ENCODE assay signal across 15 cellular contexts in the genomic region with DNA sequence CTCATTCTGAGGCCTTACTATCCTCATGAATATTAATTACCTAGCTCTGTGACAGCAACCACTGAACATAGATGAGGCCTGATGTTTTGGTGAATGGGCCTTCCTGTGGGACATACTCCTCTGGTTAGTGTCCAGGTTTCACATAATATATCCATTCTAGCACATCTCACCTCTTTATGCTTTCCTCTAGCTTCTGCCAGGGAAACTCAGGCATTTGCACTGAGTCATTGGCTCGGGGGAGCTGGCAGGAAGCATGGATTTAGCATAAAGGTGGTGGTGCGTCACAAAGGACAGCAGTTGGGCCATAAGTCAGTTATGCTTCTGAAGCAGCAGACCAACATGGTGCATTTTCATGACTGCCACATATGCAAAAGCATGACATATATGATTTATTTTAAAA. TPM values are rescaled to one million over a fixed set of nuclear protein-coding genes. Genes with fewer than 3 reads are reported as not detected.
DNase-seq lines count a peak whose midpoint lies in the region; ATAC-seq and TF ChIP-seq lines count a peak whose summit lies in the region.
"Had no signal": no experiment of that assay in that cellular context is flagged by ENCODE, and none has a peak within 500 bp of the region (broad histone marks: within the 10 kb centered on the region; RNA-seq: fewer than 3 reads in every experiment).

No MANE protein-coding gene starts in this region.

- H3K27ac ChIP-seq in foreskin keratinocyte (no peak overlapping the region), right atrium auricular region (no peak overlapping the region)
- H3K27ac ChIP-seq: prostate gland, thyroid gland had no signal

- H3K36me3 ChIP-seq in right atrium auricular region, result no peaks in the 10 kb centered on the region
- H3K36me3 ChIP-seq: prostate gland, thyroid gland had no signal

- DNase-seq in A172 (ENCODE audit: low spot score) (peak; percentile 77), HFFc6 (peak; percentile 72), amniotic epithelial cell (ENCODE audit: low read depth) (peak; percentile 87), foreskin keratinocyte (peak; percentile 67 to 88), midbrain (lab: John Stamatoyannopoulos, UW) (no peak), NCI-H82 (lab: John Stamatoyannopoulos, UW) (no peak), right atrium auricular region (ENCODE audit: low spot score) (no peak)
- DNase-seq: activated CD4-positive, CD25-positive, alpha-beta regulatory T cell; Calu3; NCI-H1092 treated with DMSO at 0.1 percent for 48 hours; stimulated activated CD4-positive, alpha-beta T cell treated with anti-CD3 and anti-CD28 coated beads, Interleukin-2, amount 100 ng/mL, for 24 hours; stimulated activated CD8-positive, alpha-beta memory T cell treated with anti-CD3 and anti-CD28 coated beads, Interleukin-4, amount 100 ng/mL, for 48 hours; thyroid gland had no signal

- peaks cover 25% of the 10 kb centered on the region for H3K4me1 Mint-ChIP-seq in HFFc6 (ENCODE audit: low read depth)

- H3K27ac Mint-ChIP-seq in HFFc6, result peak overlapping the region; percentile 42; the same call in 1 of the 2 replicates

- peak; percentile 88 for ATAC-seq in foreskin keratinocyte
- no peak for ATAC-seq in GM21515 (IDR thresholded peaks at IDR 0.05; ENCODE audit: unreplicated experiment)

- no peaks in the 10 kb centered on the region for H3K36me3 Mint-ChIP-seq in HFFc6 (ENCODE audit: low read depth)

- H3K4me1 ChIP-seq in foreskin keratinocyte (no peaks in the 10 kb centered on the region), right atrium auricular region (peaks cover 0 to 10% of the 10 kb centered on the region in 2 donors)
- H3K4me1 ChIP-seq: prostate gland had no signal

- no peaks in the 10 kb centered on the region; the same call in 1 of the 2 replicates for H3K27me3 Mint-ChIP-seq in HFFc6 (ENCODE audit: insufficient read depth)

- H3K4me3 Mint-ChIP-seq in HFFc6, result no peak overlapping the region

- H3K4me3 ChIP-seq in right atrium auricular region, result no peak overlapping the region
- H3K4me3 ChIP-seq: prostate gland, thyroid gland had no signal

- H3K9me3 Mint-ChIP-seq in HFFc6, result no peaks in the 10 kb centered on the region

- H3K27me3 ChIP-seq in foreskin keratinocyte, result no peaks in the 10 kb centered on the region
- H3K27me3 ChIP-seq in right atrium auricular region, result no peaks in the 10 kb centered on the region
- H3K27me3 ChIP-seq: thyroid gland had no signal

- TF ChIP-seq CTCF in HFFc6 (IDR thresholded peaks at IDR 0.05) (no peak), foreskin keratinocyte (conservative IDR thresholded peaks at IDR 0.05) (no peak), right atrium auricular region (IDR thresholded peaks at IDR 0.05) (no peak)

- no peaks in the 10 kb centered on the region for H3K9me3 ChIP-seq in right atrium auricular region
- H3K9me3 ChIP-seq: prostate gland, thyroid gland had no signal

RNA-seq across cellular contexts. Expression of a gene that starts 37.5 kb away (rescaled TPM):
- 3.2 and 4.0 TPM in 2 replicates for total RNA-seq in A172 (2014; rRNA removed; shearing (Covaris generic))
- under 1 TPM; 0.14 to 0.21 (median 0.19) TPM for total RNA-seq in HFFc6 (2021; fragmentation: NEBNext Ultra II Directional; extraction: Animal tissue kit (Norgen Biotek cat#: 25700))
- total RNA-seq in foreskin keratinocyte, result 0.03 and 0.07 TPM in 2 replicates
- polyA plus RNA-seq in foreskin keratinocyte, result 0.01 and 0.02 TPM in 2 replicates
- 1 to 10 TPM; 3.6 to 3.8 TPM for total RNA-seq in right atrium auricular region

Comparison
In these comparisons a context has a peak if more than half of its experiments do, and no peak if none do; other contexts are left out.
1. DNase-seq: peak in A172 (single experiment), HFFc6 (single experiment), amniotic epithelial cell (single experiment) and foreskin keratinocyte (2 of 2); none in midbrain (single experiment), NCI-H82 (single experiment) and right atrium auricular region (single experiment).